In genomic region chr6:13505345-13505734, GRCh38 we compare ENCODE assay signal across 15 cellular contexts. TPM values are rescaled to one million over a fixed set of nuclear protein-coding genes. Genes with fewer than 3 reads are reported as not detected.
DNase-seq lines count a peak whose midpoint lies in the region; ATAC-seq and TF ChIP-seq lines count a peak whose summit lies in the region.
"Had no signal": no experiment of that assay in that cellular context is flagged by ENCODE, and none has a peak within 500 bp of the region (broad histone marks: within the 10 kb centered on the region; RNA-seq: fewer than 3 reads in every experiment).

No MANE protein-coding gene starts in this region.

- H3K4me3 ChIP-seq in mammary epithelial cell (replicated peaks in 1 of 3; ENCODE audit: insufficient read depth in 1 of 3, low read depth in 2 of 3, low read length in 3 of 3): no peak overlapping the region
- no peak overlapping the region for H3K4me3 ChIP-seq in breast epithelium
- no peak overlapping the region for H3K4me3 ChIP-seq in coronary artery

- CTCF ChIA-PET in mammary epithelial cell (lab: Charles Lee; ENCODE audit: low non-redundant PET): no interaction called here

- H3K9ac ChIP-seq in mammary epithelial cell (ENCODE audit: insufficient read depth, low read length): no peak overlapping the region

- H3K4me2 ChIP-seq in mammary epithelial cell (ENCODE audit: insufficient read depth, low read depth, low read length): no peak overlapping the region

- dilution Hi-C loops in mammary epithelial cell (cut with HindIII; ENCODE audit: low sequenced_read_pairs): no loop called here

- no peak for TF ChIP-seq POLR2A in breast epithelium (IDR thresholded peaks at IDR 0.05)

- H4K20me1 ChIP-seq in mammary epithelial cell (ENCODE audit: insufficient read depth, low read length): no peaks in the 10 kb centered on the region

- in situ Hi-C loops in mammary epithelial cell (cut with MboI; ENCODE audit: low sequenced_read_pairs in 2 of 2): no loop called here

- H3K79me2 ChIP-seq in mammary epithelial cell (ENCODE audit: insufficient read depth, low read length): no peaks in the 10 kb centered on the region

- no peak for TF ChIP-seq CTCF in mammary epithelial cell (conservative IDR thresholded peaks at IDR 0.05 in 1 of 2, IDR thresholded peaks at IDR 0.05 in 1 of 2; ENCODE audit: extremely low read depth in 1 of 2, insufficient read depth in 1 of 2, low read depth in 1 of 2, low read length in 2 of 2)
- no peak for TF ChIP-seq CTCF in breast epithelium (IDR thresholded peaks at IDR 0.05)
- TF ChIP-seq CTCF in C4-2B (conservative IDR thresholded peaks at IDR 0.05): no peak
- no peak for TF ChIP-seq CTCF in coronary artery (IDR thresholded peaks at IDR 0.05)

- no peaks in the 10 kb centered on the region for H3K9me3 ChIP-seq in mammary epithelial cell (replicated peaks; ENCODE audit: insufficient read depth, low read length)
- no peaks in the 10 kb centered on the region for H3K9me3 ChIP-seq in breast epithelium
- H3K9me3 ChIP-seq: Caco-2 had no signal

- DNase-seq in mammary epithelial cell (no peak), breast epithelium (ENCODE audit: low spot score in 2 of 2) (no peak), coronary artery (ENCODE audit: low spot score) (peak; percentile 7), left lobe of liver (ENCODE audit: low spot score) (no peak), glomerular visceral epithelial cell (ENCODE audit: extremely low spot score) (no peak), NCI-H446 (lab: John Stamatoyannopoulos, UW) (no peak)
- no peak for DNase-seq in stimulated activated CD4-positive, alpha-beta T cell treated with anti-CD3 and anti-CD28 coated beads, Interleukin-4, amount 100 ng/mL, for 4 hours
- DNase-seq: Caco-2; CD8-positive, alpha-beta memory T cell; DND-41; GDM1 had no signal

- H3K27me3 ChIP-seq in mammary epithelial cell (ENCODE audit: insufficient read depth, low read length) (no peaks in the 10 kb centered on the region), breast epithelium (no peaks in the 10 kb centered on the region)

- no TSS peak for BruUV-seq in mammary epithelial cell (replicated peaks; lab: Mats Ljungman, UMichigan)

- no peaks in the 10 kb centered on the region for H3K36me3 ChIP-seq in mammary epithelial cell (ENCODE audit: insufficient read depth, low read length)
- no peaks in the 10 kb centered on the region for H3K36me3 ChIP-seq in breast epithelium

- H3K27ac ChIP-seq in mammary epithelial cell (ENCODE audit: insufficient read depth, low read depth, low read length) (no peak overlapping the region), breast epithelium (peak overlapping the region in 1 of 2 donors; percentile 54), C4-2B (peak overlapping the region; percentile 5; the same call in 1 of the 2 replicates), coronary artery (no peak overlapping the region)
- H3K27ac ChIP-seq: 22Rv1, HL-60 had no signal

- peak overlapping the region; percentile 55 for H2AFZ ChIP-seq in mammary epithelial cell (ENCODE audit: low read depth, low read length)

- intact Hi-C loops in mammary epithelial cell (cut with micrococcal nuclease) (no loop called here), breast epithelium (cut with DNase I; ENCODE audit: low total_unique reads) (no loop called here)

- WGBS in mammary epithelial cell (ENCODE audit: low coverage, missing lambda C conversion rate): 73% methylated on average over 7 of the region's 7 CpGs

- H3K4me1 ChIP-seq in mammary epithelial cell (ENCODE audit: insufficient read depth, low read length): no peaks in the 10 kb centered on the region
- peaks cover 0 to 18% of the 10 kb centered on the region in 2 donors for H3K4me1 ChIP-seq in breast epithelium
- H3K4me1 ChIP-seq: Caco-2 had no signal

- ATAC-seq in left lobe of liver: peak; percentile 23
- ATAC-seq: HCT116 had no signal

RNA-seq across cellular contexts. Expression of gene GFOD1, which starts 17.9 kb away (rescaled TPM):
- total RNA-seq in mammary epithelial cell (10 to 100 TPM; 12.3 to 37.3 TPM), breast epithelium (10 to 100 TPM; 11.6 to 33.3 (median 23.3) TPM), left lobe of liver (9.6 TPM)
- polyA plus RNA-seq in mammary epithelial cell: 5.3 TPM
- polyA minus RNA-seq in mammary epithelial cell: 9.5 TPM
